ENCODE assay signal across 8 cellular contexts in the genomic region with DNA sequence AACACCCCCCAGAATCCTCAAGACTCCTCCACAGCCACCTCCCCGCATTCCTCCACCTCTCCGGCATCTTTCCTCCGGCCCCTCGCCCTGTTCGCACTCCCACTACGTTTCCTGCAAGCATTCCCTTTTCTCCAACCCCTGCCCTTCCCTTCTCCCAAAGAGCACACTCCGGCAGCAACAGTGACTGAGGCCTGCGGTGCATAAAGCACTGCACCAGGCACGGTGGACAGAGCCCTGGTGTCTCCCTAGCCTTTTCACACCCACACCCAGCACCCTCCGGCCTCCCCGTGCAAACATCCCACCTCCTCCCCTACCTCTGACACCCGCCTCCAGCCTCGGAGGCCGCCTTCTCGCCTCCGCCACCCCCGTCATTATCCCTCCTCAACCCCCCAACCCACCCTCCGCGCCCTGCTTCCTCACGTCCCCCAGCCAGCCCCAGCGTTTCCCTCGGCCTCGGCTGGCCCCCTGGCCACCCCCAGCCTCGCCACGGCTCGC. TPM values are rescaled to one million over a fixed set of nuclear protein-coding genes. Genes with fewer than 3 reads are reported as not detected.
A peak's percentile ranks its signal among the peaks of the same experiment; 100 is the strongest.
DNase-seq lines count a peak whose midpoint lies in the region; TF ChIP-seq lines count a peak whose summit lies in the region.

No MANE protein-coding gene starts in this region.

- H3K36me3 ChIP-seq in H7 (replicated peaks; ENCODE audit: control insufficient read depth, insufficient read depth, low read length) (no peaks in the 10 kb centered on the region), esophagus (ENCODE audit: control insufficient read depth in 2 of 2, insufficient read depth in 2 of 2, low read length in 1 of 2) (no peaks in the 10 kb centered on the region), stomach (no peaks in the 10 kb centered on the region)

- 1% methylated on average over 26 of the region's 26 CpGs for WGBS in esophagus, 2 donors
- WGBS in stomach, 5 donors, result 0 to 1% (median 1%) methylated on average over 22 to 26 of the region's 26 CpGs

- H3K27ac ChIP-seq in esophagus (ENCODE audit: low read depth in 2 of 2, low read length in 1 of 2) (peak overlapping the region; percentile 89 to 95), stomach (peak overlapping the region; percentile 90 to 95 (median 94))

- peak; percentile 68 for DNase-seq in ELF-1 (ENCODE audit: low read depth, low spot score)
- peak; percentile 89 for DNase-seq in H7
- DNase-seq in NCI-H1105 (lab: John Stamatoyannopoulos, UW), result peak; percentile 32
- peak; percentile 18 for DNase-seq in activated T-cell treated with anti-CD3 and anti-CD28 coated beads for 24 hours (ENCODE audit: low read depth)
- DNase-seq in mucosa of gallbladder (ENCODE audit: low spot score), result peak; percentile 11
- peak; percentile 30 for DNase-seq in stomach
- no peak for DNase-seq in mesenteric fat pad (ENCODE audit: low spot score)

- H3K9me3 ChIP-seq in esophagus (ENCODE audit: control insufficient read depth in 2 of 2, insufficient read depth in 1 of 2, low read depth in 1 of 2, low read length in 1 of 2) (no peaks in the 10 kb centered on the region), stomach (no peaks in the 10 kb centered on the region)

- TF ChIP-seq POLR2A in stomach (IDR thresholded peaks at IDR 0.05), result no peak

- no peak for TF ChIP-seq CTCF in stomach (IDR thresholded peaks at IDR 0.05)

- no peak for TF ChIP-seq EP300 in stomach (IDR thresholded peaks at IDR 0.05)

- no peaks in the 10 kb centered on the region for H3K27me3 ChIP-seq in H7 (ENCODE audit: control insufficient read depth, insufficient read depth, low read length)
- no peaks in the 10 kb centered on the region for H3K27me3 ChIP-seq in esophagus (ENCODE audit: control insufficient read depth in 1 of 2, insufficient read depth in 2 of 2, low read length in 2 of 2)
- no peaks in the 10 kb centered on the region for H3K27me3 ChIP-seq in stomach

- H3K4me3 ChIP-seq in H7 (ENCODE audit: insufficient read depth, low read depth, low read length), result peak overlapping the region; percentile 74
- peak overlapping the region; percentile 66 to 75 for H3K4me3 ChIP-seq in esophagus (ENCODE audit: low read depth in 1 of 2, low read length in 2 of 2)
- H3K4me3 ChIP-seq in stomach, result peak overlapping the region; percentile 87 to 96 (median 94)

- intact Hi-C loops in stomach (cut with DNase I; ENCODE audit: low total_unique reads), result no loop called here

- H3K4me1 ChIP-seq in esophagus (ENCODE audit: control insufficient read depth in 2 of 2, insufficient read depth in 2 of 2, low read length in 1 of 2) (peaks cover 0 to 5% of the 10 kb centered on the region in 2 donors), stomach (peaks cover 7 to 51% (median 28%) of the 10 kb centered on the region in 4 donors)

RNA-seq across cellular contexts. Expression of a gene that starts 0.6 kb away (rescaled TPM):
- total RNA-seq in H7 (2014; rRNA removed; shearing (Covaris generic)), result 9.7 and 14.3 TPM in 2 replicates
- polyA plus RNA-seq in esophagus (1 to 10 TPM; 2.6 to 3.6 TPM), stomach (1 to 10 TPM; 3.1 to 4.6 (median 4.1) TPM)
- total RNA-seq in mucosa of gallbladder (50.4 TPM), stomach (100 to 1,000 TPM in 1 of 5 donors, 10 to 100 TPM in 3, 1 to 10 TPM in 1; 8.8 to 109 (median 12.9) TPM), mesenteric fat pad (33.1 TPM)
